15 cellular contexts compared by ENCODE assay signal in genomic region chr12:115869604-115870003, GRCh38.
"Had no signal": no experiment of that assay in that cellular context is flagged by ENCODE, and none has a peak within 500 bp of the region (broad histone marks: within the 10 kb centered on the region; RNA-seq: fewer than 3 reads in every experiment).

No MANE protein-coding gene starts in this region.

- H3K27ac ChIP-seq: foreskin keratinocyte, pancreas, tibial artery had no signal

- H3K27ac Mint-ChIP-seq: activated naive CD8-positive, alpha-beta T cell treated with anti-CD3 and anti-CD28 coated beads, Interleukin-2, amount 50 U/mL, for 24 hours; effector memory CD8-positive, alpha-beta T cell had no signal

- DNase-seq: activated CD4-positive, CD25-positive, alpha-beta regulatory T cell treated with anti-CD3 and anti-CD28 coated beads, Interleukin-2, amount 50 U/mL, for 72 hours; activated naive CD4-positive, alpha-beta T cell; activated naive CD8-positive, alpha-beta T cell treated with anti-CD3 and anti-CD28 coated beads, Interleukin-2, amount 50 U/mL, for 24 hours; aorta; dermis blood vessel endothelial cell; effector memory CD8-positive, alpha-beta T cell; foreskin keratinocyte; head of caudate nucleus; pancreas; retina; small intestine; stimulated activated CD4-positive, alpha-beta T cell treated with anti-CD3 and anti-CD28 coated beads, Interleukin-4, amount 100 ng/mL, for 24 hours; stimulated activated naive CD4-positive, alpha-beta T cell; tibial artery had no signal

- H3K4me3 Mint-ChIP-seq: activated naive CD8-positive, alpha-beta T cell treated with anti-CD3 and anti-CD28 coated beads, Interleukin-2, amount 50 U/mL, for 24 hours; effector memory CD8-positive, alpha-beta T cell had no signal

- H3K4me1 ChIP-seq: tibial artery had no signal

- H3K9me3 Mint-ChIP-seq: activated naive CD8-positive, alpha-beta T cell treated with anti-CD3 and anti-CD28 coated beads, Interleukin-2, amount 50 U/mL, for 24 hours had no signal

- FAIRE-seq: pancreas, small intestine had no signal

- ATAC-seq: activated naive CD8-positive, alpha-beta T cell treated with anti-CD3 and anti-CD28 coated beads, Interleukin-2, amount 50 U/mL, for 24 hours; effector memory CD8-positive, alpha-beta T cell; foreskin keratinocyte; pancreas had no signal

- H3K36me3 ChIP-seq: pancreas, tibial artery had no signal

- H3K9me3 ChIP-seq: pancreas, tibial artery had no signal

- H3K4me3 ChIP-seq: lung, pancreas, tibial artery had no signal

- H3K4me1 Mint-ChIP-seq: activated naive CD8-positive, alpha-beta T cell treated with anti-CD3 and anti-CD28 coated beads, Interleukin-2, amount 50 U/mL, for 24 hours had no signal

- H3K27me3 ChIP-seq: foreskin keratinocyte, pancreas had no signal
